In genomic region chr12:106774808-106775524, GRCh38 we compare ENCODE assay signal across 8 cellular contexts. TPM values are rescaled to one million over a fixed set of nuclear protein-coding genes. Genes with fewer than 3 reads are reported as not detected.
DNase-seq lines count a peak whose midpoint lies in the region; ATAC-seq lines count a peak whose summit lies in the region.

No MANE protein-coding gene starts in this region.

- H3K27ac Mint-ChIP-seq in activated naive CD4-positive, alpha-beta T cell treated with anti-CD3 and anti-CD28 coated beads for 36 hours, result peak overlapping the region; percentile 97
- H3K27ac Mint-ChIP-seq in stimulated activated naive B cell treated with anti-CD40 and anti-IgM and Interleukin-4, amounts not matched to agents 10 μg/mL and 1 μg/mL and 100 μg/mL, for 72 hours, result peak overlapping the region; percentile 97

- peak overlapping the region; percentile 96 for H3K4me3 ChIP-seq in iPS-11a (ENCODE audit: low read depth, low read length)

- peaks cover 10% of the 10 kb centered on the region for H3K36me3 Mint-ChIP-seq in activated naive CD4-positive, alpha-beta T cell treated with anti-CD3 and anti-CD28 coated beads for 36 hours (ENCODE audit: low read depth)
- peaks cover 3 to 9% of the 10 kb centered on the region in 2 donors for H3K36me3 Mint-ChIP-seq in stimulated activated naive B cell treated with anti-CD40 and anti-IgM and Interleukin-4, amounts not matched to agents 10 μg/mL and 1 μg/mL and 100 μg/mL, for 72 hours

- intact Hi-C loops in activated naive CD4-positive, alpha-beta T cell treated with anti-CD3 and anti-CD28 coated beads for 36 hours (cut with micrococcal nuclease), result loop anchor here (1.0 to 10.0 kb wide), 9 partner anchors 15 to 530 kb away; partner anchors contain the start of genes CKAP4, CRY1, MTERF2 and POLR3B

- peaks cover 22% of the 10 kb centered on the region for H3K4me1 Mint-ChIP-seq in activated naive CD4-positive, alpha-beta T cell treated with anti-CD3 and anti-CD28 coated beads for 36 hours (ENCODE audit: low read depth)
- peaks cover 17 to 22% of the 10 kb centered on the region in 2 donors for H3K4me1 Mint-ChIP-seq in stimulated activated naive B cell treated with anti-CD40 and anti-IgM and Interleukin-4, amounts not matched to agents 10 μg/mL and 1 μg/mL and 100 μg/mL, for 72 hours

- H3K4me3 Mint-ChIP-seq in activated naive CD4-positive, alpha-beta T cell treated with anti-CD3 and anti-CD28 coated beads for 36 hours, result peak overlapping the region; percentile 99
- peak overlapping the region; percentile 94 to 98 for H3K4me3 Mint-ChIP-seq in stimulated activated naive B cell treated with anti-CD40 and anti-IgM and Interleukin-4, amounts not matched to agents 10 μg/mL and 1 μg/mL and 100 μg/mL, for 72 hours

- ATAC-seq in HG03432 (IDR thresholded peaks at IDR 0.05; ENCODE audit: unreplicated experiment), result peak; percentile 2
- peak; percentile 6 to 22 for ATAC-seq in stimulated activated naive B cell treated with anti-CD40 and anti-IgM and Interleukin-4, amounts not matched to agents 10 μg/mL and 1 μg/mL and 100 μg/mL, for 72 hours (replicated peaks)

- CTCF ChIA-PET in activated naive CD4-positive, alpha-beta T cell treated with anti-CD3 and anti-CD28 coated beads for 36 hours (lab: Charles Lee), result interaction anchor here (0.6 to 1.4 kb wide), 4 partner anchors 9 to 417 kb away, joined by 3 to 5 read pairs (median 4); no protein-coding TSS in a partner anchor

- no peaks in the 10 kb centered on the region for H3K9me3 Mint-ChIP-seq in activated naive CD4-positive, alpha-beta T cell treated with anti-CD3 and anti-CD28 coated beads for 36 hours
- no peaks in the 10 kb centered on the region for H3K9me3 Mint-ChIP-seq in stimulated activated naive B cell treated with anti-CD40 and anti-IgM and Interleukin-4, amounts not matched to agents 10 μg/mL and 1 μg/mL and 100 μg/mL, for 72 hours

- DNase-seq in activated naive CD4-positive, alpha-beta T cell treated with Interleukin-2 at 50 U/mL for 16 hours, result peak; percentile 13
- no peak for DNase-seq in activated naive CD4-positive, alpha-beta T cell (lab: John Stamatoyannopoulos, UW)
- DNase-seq in activated naive CD4-positive, alpha-beta T cell treated with anti-CD3 and anti-CD28 coated beads for 36 hours, result peak; percentile 36
- no peak for DNase-seq in stimulated activated naive B cell treated with anti-CD40 and anti-IgM and Interleukin-4, amounts not matched to agents 10 μg/mL and 1 μg/mL and 100 μg/mL, for 72 hours
- no peak for DNase-seq in NCI-H187 (lab: John Stamatoyannopoulos, UW)
- no peak for DNase-seq in EL

- no peaks in the 10 kb centered on the region for H3K27me3 Mint-ChIP-seq in activated naive CD4-positive, alpha-beta T cell treated with anti-CD3 and anti-CD28 coated beads for 36 hours (ENCODE audit: low read depth)
- H3K27me3 Mint-ChIP-seq in stimulated activated naive B cell treated with anti-CD40 and anti-IgM and Interleukin-4, amounts not matched to agents 10 μg/mL and 1 μg/mL and 100 μg/mL, for 72 hours, result peaks cover 11 to 23% of the 10 kb centered on the region in 2 donors

RNA-seq across cellular contexts. Expression of gene RIC8B, which starts 0.5 kb away (rescaled TPM):
- 1 to 10 TPM; 7.3 to 8.1 TPM for total RNA-seq in activated naive CD4-positive, alpha-beta T cell treated with anti-CD3 and anti-CD28 coated beads for 36 hours

Comparison
In these comparisons a context has a peak if more than half of its experiments do, and no peak if none do; other contexts are left out.
1. DNase-seq: peak in activated naive CD4-positive, alpha-beta T cell treated with Interleukin-2 at 50 U/mL for 16 hours (single experiment) and activated naive CD4-positive, alpha-beta T cell treated with anti-CD3 and anti-CD28 coated beads for 36 hours (single experiment); none in activated naive CD4-positive, alpha-beta T cell (0 of 4), stimulated activated naive B cell treated with anti-CD40 and anti-IgM and Interleukin-4, amounts not matched to agents 10 μg/mL and 1 μg/mL and 100 μg/mL, for 72 hours (single experiment), NCI-H187 (0 of 2) and EL (single experiment).